8 cellular contexts compared by ENCODE assay signal in genomic region chr10:93436577-93436976, GRCh38. TPM values are rescaled to one million over a fixed set of nuclear protein-coding genes. Genes with fewer than 3 reads are reported as not detected.
DNase-seq lines count a peak whose midpoint lies in the region; ATAC-seq and TF ChIP-seq lines count a peak whose summit lies in the region.

No MANE protein-coding gene starts in this region.

- H3K9me3 ChIP-seq in adrenal gland (replicated peaks in 1 of 3) (no peaks in the 10 kb centered on the region), heart right ventricle (no peaks in the 10 kb centered on the region)

- TF ChIP-seq POLR2A in adrenal gland (IDR thresholded peaks at IDR 0.05): no peak

- ATAC-seq in heart right ventricle (peak; percentile 63 to 85 (median 80)), GM18870 (IDR thresholded peaks at IDR 0.05; ENCODE audit: unreplicated experiment) (no peak), GM21447 (IDR thresholded peaks at IDR 0.05; ENCODE audit: unreplicated experiment) (no peak)

- peak overlapping the region; percentile 89 to 99 (median 91) for H3K27ac ChIP-seq in adrenal gland
- peak overlapping the region; percentile 88 to 99 (median 97) for H3K27ac ChIP-seq in heart right ventricle

- H3K36me3 ChIP-seq in adrenal gland (replicated peaks in 1 of 2) (no peaks in the 10 kb centered on the region), heart right ventricle (no peaks in the 10 kb centered on the region)

- H3K4me1 ChIP-seq in adrenal gland (replicated peaks in 1 of 2) (peaks cover 22 to 54% of the 10 kb centered on the region in 2 donors), heart right ventricle (peaks cover 20 to 83% (median 59%) of the 10 kb centered on the region in 9 donors)

- DNase-seq in GM04504 (ENCODE audit: low read depth): peak; percentile 92
- peak in 6 of 7 donors; percentile 40 to 68 (median 46) for DNase-seq in adrenal gland
- peak in 1 of 2 donors; percentile 70 for DNase-seq in heart right ventricle
- DNase-seq in retinal pigment epithelial cell (ENCODE audit: low read depth): peak; percentile 97
- no peak for DNase-seq in NCI-H82 (lab: John Stamatoyannopoulos, UW)
- no peak for DNase-seq in stimulated activated naive CD4-positive, alpha-beta T cell treated with Interleukin-2 at 50 U/mL for 16 hours (lab: John Stamatoyannopoulos, UW)

- H3K4me3 ChIP-seq in adrenal gland: no peak overlapping the region
- H3K4me3 ChIP-seq in heart right ventricle: peak overlapping the region in 3 of 10 donors; percentile 21 to 27 (median 21)
- peak overlapping the region; percentile 22 for H3K4me3 ChIP-seq in retinal pigment epithelial cell (ENCODE audit: low read length)

- WGBS in adrenal gland, 4 donors: 46 to 58% (median 52%) methylated on average over 2 of the region's 2 CpGs
- 53 to 54% methylated on average over 2 of the region's 2 CpGs for whole genome bisulfite sequencing in heart right ventricle, 2 donors

- intact Hi-C loops in adrenal gland (cut with DNase I): loop anchor here in 1 of 2 donors (10.0 kb wide), 1 partner anchor 52 kb away; no protein-coding TSS in a partner anchor
- intact Hi-C loops in heart right ventricle (cut with DNase I): loop anchor here in 5 of 10 donors (5.0 kb wide), 3 partner anchors 36 to 59 kb away; partner anchors contain the start of gene MYOF (in 3 of the 5)

- H3K27me3 ChIP-seq in adrenal gland (no peaks in the 10 kb centered on the region), heart right ventricle (no peaks in the 10 kb centered on the region)

- no peak for TF ChIP-seq CTCF in adrenal gland (IDR thresholded peaks at IDR 0.05)
- TF ChIP-seq CTCF in heart right ventricle (IDR thresholded peaks at IDR 0.05): no peak
- no peak for TF ChIP-seq CTCF in retinal pigment epithelial cell (conservative IDR thresholded peaks at IDR 0.05; ENCODE audit: low read depth, low read length)

RNA-seq across cellular contexts. Expression of gene MYOF, which starts 45.6 kb away (rescaled TPM):
- total RNA-seq in adrenal gland (100 to 1,000 TPM in 1 of 8 donors, 10 to 100 TPM in 7; 36.7 to 119 (median 55.2) TPM), heart right ventricle (10 to 100 TPM; 21.7 to 54.6 (median 41.6) TPM)
- polyA plus RNA-seq in adrenal gland (10 to 100 TPM in 2 of 3 donors, 1 to 10 TPM in 1; 9.0 to 22.9 (median 10.8) TPM), heart right ventricle (10 to 100 TPM; 14.5 to 32.4 TPM)

RNA-seq across cellular contexts. Expression of gene CEP55, which starts 59.8 kb away (rescaled TPM):
- total RNA-seq in adrenal gland: 1 to 10 TPM in 5 of 8 donors, under 1 TPM in 3; 0.66 to 2.8 (median 1.2) TPM
- polyA plus RNA-seq in adrenal gland: 1 to 10 TPM in 1 of 3 donors, under 1 TPM in 2; 0.32 to 3.2 (median 0.44) TPM
- total RNA-seq in heart right ventricle: 1 to 10 TPM in 2 of 10 donors, under 1 TPM in 5, not detected in 3; 0.13 to 4.4 (median 0.51) TPM
- under 1 TPM; 0.20 to 0.22 TPM for polyA plus RNA-seq in heart right ventricle

Comparison
In these comparisons a context has a peak if more than half of its experiments do, and no peak if none do; other contexts are left out.
1. DNase-seq: peak in GM04504 (single experiment), adrenal gland (6 of 7) and retinal pigment epithelial cell (single experiment); none in NCI-H82 (single experiment) and stimulated activated naive CD4-positive, alpha-beta T cell treated with Interleukin-2 at 50 U/mL for 16 hours (single experiment).
2. ATAC-seq: peak in heart right ventricle (8 of 8); none in GM18870 (single experiment) and GM21447 (single experiment).